1 cellular context compared by ENCODE assay signal in genomic region chr9:21311888-21312287, GRCh38.
TF ChIP-seq lines count a peak whose summit lies in the region.

No MANE protein-coding gene starts in this region.

TF ChIP-seq in GM12878, 131 proteins besides CTCF, POLR2A, EP300 and RAD21:
- TF ChIP-seq CUX1 (IDR thresholded peaks at IDR 0.05; ENCODE audit: insufficient replicate concordance, low read depth, low read length) (no peak), CEBPB (IDR thresholded peaks at IDR 0.05; ENCODE audit: borderline replicate concordance in 1 of 2, low read depth in 2 of 2, low read length in 2 of 2) (no peak), BCL3 (IDR thresholded peaks at IDR 0.05; ENCODE audit: borderline replicate concordance, insufficient read depth, low read depth, low read length, poor library complexity, severe bottlenecking) (no peak), ZNF592 (IDR thresholded peaks at IDR 0.05) (no peak), SRF (IDR thresholded peaks at IDR 0.05; ENCODE audit: low read depth in 2 of 2, low read length in 2 of 2) (no peak), SREBF1 (IDR thresholded peaks at IDR 0.05; ENCODE audit: low read length) (no peak), SMC3 (IDR thresholded peaks at IDR 0.05; ENCODE audit: borderline replicate concordance, low read length) (no peak), NFIC (IDR thresholded peaks at IDR 0.05; ENCODE audit: low read depth, low read length) (no peak), ZNF274 (IDR thresholded peaks at IDR 0.05; ENCODE audit: insufficient read depth, insufficient read length) (no peak), POLR2AphosphoS5 (IDR thresholded peaks at IDR 0.05; ENCODE audit: low read length) (no peak), ZNF622 (IDR thresholded peaks at IDR 0.05) (no peak), TCF3 (IDR thresholded peaks at IDR 0.05; ENCODE audit: borderline replicate concordance, insufficient read depth, low read depth, low read length) (no peak), ZNF217 (IDR thresholded peaks at IDR 0.05) (no peak), SMAD5 (IDR thresholded peaks at IDR 0.05; ENCODE audit: low read depth) (no peak), KDM1A (IDR thresholded peaks at IDR 0.05; ENCODE audit: borderline replicate concordance) (no peak), PKNOX1 (IDR thresholded peaks at IDR 0.05) (no peak), NR2C2 (IDR thresholded peaks at IDR 0.05; ENCODE audit: borderline replicate concordance, control insufficient read depth, insufficient read length, low read depth) (no peak), HCFC1 (IDR thresholded peaks at IDR 0.05; ENCODE audit: low read length) (no peak)
